ENCODE assay signal across 21 cellular contexts in genomic region chr14:80003138-80003537, GRCh38.
DNase-seq lines count a peak whose midpoint lies in the region; ATAC-seq, FAIRE-seq and TF ChIP-seq lines count a peak whose summit lies in the region.
"Had no signal": no experiment of that assay in that cellular context is flagged by ENCODE, and none has a peak within 500 bp of the region (broad histone marks: within the 10 kb centered on the region; RNA-seq: fewer than 3 reads in every experiment).

No MANE protein-coding gene starts in this region.

- H3K9me3 ChIP-seq in astrocyte (ENCODE audit: insufficient read depth, low read depth, low read length) (no peaks in the 10 kb centered on the region), smooth muscle cell (replicated peaks; ENCODE audit: low read depth) (no peaks in the 10 kb centered on the region), WERI-Rb-1 (ENCODE audit: severe bottlenecking) (no peaks in the 10 kb centered on the region)
- H3K9me3 ChIP-seq: stomach, upper lobe of left lung had no signal

- no peaks in the 10 kb centered on the region for H3K36me3 ChIP-seq in astrocyte (ENCODE audit: insufficient read depth, low read length)
- H3K36me3 ChIP-seq in smooth muscle cell (ENCODE audit: low read depth): no peaks in the 10 kb centered on the region
- no peaks in the 10 kb centered on the region for H3K36me3 ChIP-seq in WERI-Rb-1
- H3K36me3 ChIP-seq: stomach, upper lobe of left lung had no signal

- H3K4me1 ChIP-seq in astrocyte (ENCODE audit: insufficient read depth, low read length) (no peaks in the 10 kb centered on the region), smooth muscle cell (ENCODE audit: low read depth) (peaks cover 4% of the 10 kb centered on the region)
- H3K4me1 ChIP-seq: stomach, upper lobe of left lung had no signal

- no peak overlapping the region for H3K27ac Mint-ChIP-seq in astrocyte (ENCODE audit: unreplicated experiment)
- H3K27ac Mint-ChIP-seq: activated CD4-positive, alpha-beta T cell treated with anti-CD3 and anti-CD28 coated beads for 36 hours; CD4-positive, alpha-beta memory T cell; IgD-negative memory B cell had no signal

- ATAC-seq in GM18502 (IDR thresholded peaks at IDR 0.05; ENCODE audit: poor library complexity, unreplicated experiment): no peak
- ATAC-seq: activated CD4-positive, alpha-beta T cell treated with anti-CD3 and anti-CD28 coated beads for 36 hours; left ventricle myocardium superior; right cardiac atrium had no signal

- TF ChIP-seq CTCF in astrocyte (IDR thresholded peaks at IDR 0.05; ENCODE audit: insufficient read depth, low read depth, low read length): no peak
- TF ChIP-seq CTCF in smooth muscle cell (IDR thresholded peaks at IDR 0.05; ENCODE audit: borderline replicate concordance, insufficient read depth, poor library complexity, severe bottlenecking): no peak
- TF ChIP-seq CTCF in WERI-Rb-1 (IDR thresholded peaks at IDR 0.05; ENCODE audit: low read depth, low read length): no peak

- 26% methylated on average over 4 of the region's 4 CpGs for WGBS in smooth muscle cell (ENCODE audit: low lambda C conversion rate)

- H2AFZ ChIP-seq in astrocyte (ENCODE audit: low read depth, low read length) (no peak overlapping the region), smooth muscle cell (ENCODE audit: low read depth) (no peak overlapping the region)

- H3K9ac ChIP-seq in astrocyte (ENCODE audit: low read length) (no peak overlapping the region), smooth muscle cell (ENCODE audit: low read depth) (no peak overlapping the region)

- H3K9me3 Mint-ChIP-seq in astrocyte (ENCODE audit: unreplicated experiment): no peaks in the 10 kb centered on the region

- H3K79me2 ChIP-seq in astrocyte (ENCODE audit: insufficient read depth, low read length) (no peaks in the 10 kb centered on the region), smooth muscle cell (ENCODE audit: low read depth) (no peaks in the 10 kb centered on the region)

- H3K4me1 Mint-ChIP-seq in astrocyte (ENCODE audit: low read depth, unreplicated experiment): peaks cover 1% of the 10 kb centered on the region
- H3K4me1 Mint-ChIP-seq: activated CD4-positive, alpha-beta T cell treated with anti-CD3 and anti-CD28 coated beads for 36 hours; CD4-positive, alpha-beta memory T cell; IgD-negative memory B cell had no signal

- H4K20me1 ChIP-seq in astrocyte (ENCODE audit: insufficient read depth, low read length) (no peaks in the 10 kb centered on the region), smooth muscle cell (ENCODE audit: low read depth) (no peaks in the 10 kb centered on the region)

- no peaks in the 10 kb centered on the region for H3K36me3 Mint-ChIP-seq in astrocyte (ENCODE audit: low read depth, unreplicated experiment)
- H3K36me3 Mint-ChIP-seq: CD4-positive, alpha-beta memory T cell; IgD-negative memory B cell had no signal

- H3K27me3 ChIP-seq in astrocyte (ENCODE audit: insufficient read depth, low read length) (no peaks in the 10 kb centered on the region), smooth muscle cell (ENCODE audit: low read depth) (no peaks in the 10 kb centered on the region), WERI-Rb-1 (ENCODE audit: insufficient read depth, low read depth, severe bottlenecking) (no peaks in the 10 kb centered on the region)
- H3K27me3 ChIP-seq: stomach, upper lobe of left lung had no signal

- H3K4me3 Mint-ChIP-seq in astrocyte (ENCODE audit: unreplicated experiment): no peak overlapping the region
- H3K4me3 Mint-ChIP-seq: activated CD4-positive, alpha-beta T cell treated with anti-CD3 and anti-CD28 coated beads for 36 hours; CD4-positive, alpha-beta memory T cell; IgD-negative memory B cell had no signal

- H3K27ac ChIP-seq in astrocyte (ENCODE audit: low read depth, low read length): no peak overlapping the region
- H3K27ac ChIP-seq in smooth muscle cell (ENCODE audit: low read depth): no peak overlapping the region
- no peak overlapping the region for H3K27ac ChIP-seq in WERI-Rb-1
- H3K27ac ChIP-seq: stomach, upper lobe of left lung had no signal

- FAIRE-seq in astrocyte (lab: Jason Lieb, UNC): no peak
- FAIRE-seq: endometrium had no signal

- no peaks in the 10 kb centered on the region for H3F3A ChIP-seq in smooth muscle cell (ENCODE audit: low read depth)

- no peaks in the 10 kb centered on the region for H3K27me3 Mint-ChIP-seq in astrocyte (ENCODE audit: low read depth, unreplicated experiment)
- H3K27me3 Mint-ChIP-seq: activated CD4-positive, alpha-beta T cell treated with anti-CD3 and anti-CD28 coated beads for 36 hours; CD4-positive, alpha-beta memory T cell; IgD-negative memory B cell had no signal

- DNase-seq in NCI-H146 (lab: John Stamatoyannopoulos, UW) (peak; percentile 14), NCI-H146 treated with DMSO at 0.1 percent for 48 hours (lab: John Stamatoyannopoulos, UW; ENCODE audit: unreplicated experiment) (no peak), NCI-H526 (lab: John Stamatoyannopoulos, UW) (peak; percentile 9 to 40), astrocyte (ENCODE audit: low read depth) (peak; percentile 19), smooth muscle cell (lab: John Stamatoyannopoulos, UW; ENCODE audit: unreplicated experiment) (no peak), COLO829 (ENCODE audit: low spot score) (no peak), WERI-Rb-1 (no peak)
- DNase-seq: activated CD4-positive, alpha-beta T cell treated with anti-CD3 and anti-CD28 coated beads for 36 hours; activated CD8-positive, alpha-beta memory T cell treated with anti-CD3 and anti-CD28 coated beads, Interleukin-2, amount 50 U/mL, for 4 hours; activated gamma-delta T cell; CD4-positive, alpha-beta memory T cell; left ventricle myocardium superior; nucleus accumbens; right cardiac atrium; SHP77 treated with DMSO at 0.1 percent for 48 hours; stomach; T-helper 9 cell; upper lobe of left lung had no signal

- H3K4me3 ChIP-seq in astrocyte (ENCODE audit: insufficient read depth, low read depth, low read length) (no peak overlapping the region), smooth muscle cell (no peak overlapping the region), WERI-Rb-1 (ENCODE audit: low read depth, low read length) (no peak overlapping the region)
- H3K4me3 ChIP-seq: stomach, upper lobe of left lung had no signal

- H3K4me2 ChIP-seq in astrocyte (ENCODE audit: low read length) (no peak overlapping the region), smooth muscle cell (peak overlapping the region; percentile 6)

Comparison
In these comparisons a context has a peak if more than half of its experiments do, and no peak if none do; other contexts are left out.
1. DNase-seq: peak in NCI-H146 (single experiment), NCI-H526 (2 of 2) and astrocyte (single experiment); none in NCI-H146 treated with DMSO at 0.1 percent for 48 hours (single experiment), smooth muscle cell (single experiment), COLO829 (single experiment) and WERI-Rb-1 (single experiment).